23 cellular contexts compared by ENCODE assay signal in genomic region chr22:31474743-31475142, GRCh38. TPM values are rescaled to one million over a fixed set of nuclear protein-coding genes. Genes with fewer than 3 reads are reported as not detected.
DNase-seq lines count a peak whose midpoint lies in the region; ATAC-seq and TF ChIP-seq lines count a peak whose summit lies in the region.
"Had no signal": no experiment of that assay in that cellular context is flagged by ENCODE, and none has a peak within 500 bp of the region (broad histone marks: within the 10 kb centered on the region; RNA-seq: fewer than 3 reads in every experiment).

No MANE protein-coding gene starts in this region.

- no peak overlapping the region for H3K27ac ChIP-seq in esophagus muscularis mucosa (replicated peaks in 1 of 4)
- H3K27ac ChIP-seq: tibial artery had no signal

- intact Hi-C loops in esophagus muscularis mucosa (cut with DNase I): no loop called here

- H3K4me3 Mint-ChIP-seq in immature natural killer cell: no peak overlapping the region
- H3K4me3 Mint-ChIP-seq: activated CD4-positive, alpha-beta T cell treated with anti-CD3 and anti-CD28 coated beads for 36 hours; activated naive CD4-positive, alpha-beta T cell treated with anti-CD3 and anti-CD28 coated beads, Interleukin-2, amount 50 U/mL, for 24 hours; activated T-cell treated with anti-CD3 and anti-CD28 coated beads, Interleukin-2, amount 50 U/mL, for 72 hours; brain; mesothelial cell of epicardium; nephron had no signal

- peak; percentile 52 for DNase-seq in BJ (ENCODE audit: low read depth)
- DNase-seq in adipocyte (ENCODE audit: low read depth): peak; percentile 95
- peak; percentile 65 for DNase-seq in fibroblast of mammary gland (ENCODE audit: low read depth)
- peak; percentile 80 for DNase-seq in renal cortical epithelial cell (ENCODE audit: low read depth)
- no peak for DNase-seq in esophagus muscularis mucosa (ENCODE audit: extremely low spot score)
- DNase-seq in ecto neural progenitor cell (ENCODE audit: low spot score): no peak
- DNase-seq in immature natural killer cell: no peak
- DNase-seq: activated CD4-positive, alpha-beta T cell treated with anti-CD3 and anti-CD28 coated beads for 36 hours; activated T-cell treated with anti-CD3 and anti-CD28 coated beads, Interleukin-2, amount 50 U/mL, for 72 hours; BE2C; dermis blood vessel endothelial cell; NCI-H1417 treated with DMSO at 0.1 percent for 48 hours; NCI-H69; stimulated activated CD4-positive, alpha-beta T cell treated with anti-CD3 and anti-CD28 coated beads, Interleukin-2, amount 100 ng/mL, for 24 hours; stimulated activated naive CD4-positive, alpha-beta T cell; tibial artery had no signal

- H3K9me3 ChIP-seq in adipocyte (ENCODE audit: control insufficient read depth, low read length): no peaks in the 10 kb centered on the region
- no peaks in the 10 kb centered on the region for H3K9me3 ChIP-seq in esophagus muscularis mucosa
- H3K9me3 ChIP-seq: BE2C, tibial artery had no signal

- peaks cover 3 to 10% (median 10%) of the 10 kb centered on the region in 3 donors for H3K36me3 Mint-ChIP-seq in immature natural killer cell

- peaks cover 0 to under 1% (median 0%) of the 10 kb centered on the region in 3 donors for H3K27me3 Mint-ChIP-seq in immature natural killer cell (ENCODE audit: low read depth in 3 of 3)
- H3K27me3 Mint-ChIP-seq: activated CD4-positive, alpha-beta T cell treated with anti-CD3 and anti-CD28 coated beads for 36 hours; activated naive CD4-positive, alpha-beta T cell treated with anti-CD3 and anti-CD28 coated beads, Interleukin-2, amount 50 U/mL, for 24 hours; brain had no signal

- no peak for TF ChIP-seq CTCF in BJ (IDR thresholded peaks at IDR 0.05; ENCODE audit: insufficient read depth, low read depth, low read length)
- TF ChIP-seq CTCF in fibroblast of mammary gland (conservative IDR thresholded peaks at IDR 0.05; ENCODE audit: control insufficient read depth, insufficient read depth, low read depth, low read length): no peak
- TF ChIP-seq CTCF in esophagus muscularis mucosa (IDR thresholded peaks at IDR 0.05): no peak

- H3K4me3 ChIP-seq in BJ (ENCODE audit: low read depth, low read length) (no peak overlapping the region), adipocyte (ENCODE audit: low read length) (peak overlapping the region; percentile 23), fibroblast of mammary gland (ENCODE audit: control insufficient read depth, low read depth, low read length) (no peak overlapping the region), esophagus muscularis mucosa (no peak overlapping the region)
- H3K4me3 ChIP-seq: tibial artery had no signal

- no peaks in the 10 kb centered on the region for H3K9me3 Mint-ChIP-seq in immature natural killer cell
- H3K9me3 Mint-ChIP-seq: activated naive CD4-positive, alpha-beta T cell treated with anti-CD3 and anti-CD28 coated beads, Interleukin-2, amount 50 U/mL, for 24 hours; activated T-cell treated with anti-CD3 and anti-CD28 coated beads, Interleukin-2, amount 50 U/mL, for 72 hours; brain; mesothelial cell of epicardium; nephron had no signal

- CTCF ChIA-PET in BJ (lab: Yijun Ruan, JAX): no interaction called here

- TF ChIP-seq POLR2A in esophagus muscularis mucosa (IDR thresholded peaks at IDR 0.05; ENCODE audit: low read depth): no peak

- POLR2A ChIA-PET in BJ (lab: Charles Lee): no interaction called here

- H3K4me1 Mint-ChIP-seq in immature natural killer cell: peaks cover 5 to 32% of the 10 kb centered on the region in 2 donors
- H3K4me1 Mint-ChIP-seq: brain, nephron had no signal

- no peak overlapping the region for H3K27ac Mint-ChIP-seq in immature natural killer cell
- H3K27ac Mint-ChIP-seq: activated CD4-positive, alpha-beta T cell treated with anti-CD3 and anti-CD28 coated beads for 36 hours; activated naive CD4-positive, alpha-beta T cell treated with anti-CD3 and anti-CD28 coated beads, Interleukin-2, amount 50 U/mL, for 24 hours; brain; mesothelial cell of epicardium; nephron had no signal

- no peak for TF ChIP-seq EP300 in esophagus muscularis mucosa (IDR thresholded peaks at IDR 0.05)

- 86% methylated on average over 2 of the region's 2 CpGs for WGBS in esophagus muscularis mucosa

- H3K27me3 ChIP-seq in BJ (ENCODE audit: control insufficient read depth, insufficient read depth, low read length) (no peaks in the 10 kb centered on the region), adipocyte (replicated peaks; ENCODE audit: control insufficient read depth, insufficient read depth, low read length) (no peaks in the 10 kb centered on the region), esophagus muscularis mucosa (no peaks in the 10 kb centered on the region)
- H3K27me3 ChIP-seq: BE2C, tibial artery had no signal

- H3K36me3 ChIP-seq in BJ (ENCODE audit: control insufficient read depth, insufficient read depth, low read length): peaks cover 1% of the 10 kb centered on the region; the same call in 1 of the 2 replicates
- H3K36me3 ChIP-seq in adipocyte (ENCODE audit: control insufficient read depth, insufficient read depth, low read length, severe bottlenecking): peaks cover 42% of the 10 kb centered on the region
- H3K36me3 ChIP-seq in esophagus muscularis mucosa: peaks cover 0 to 51% (median 34%) of the 10 kb centered on the region in 4 donors

- H3K4me1 ChIP-seq in adipocyte (ENCODE audit: control insufficient read depth, insufficient read depth, low read length) (peaks cover 32% of the 10 kb centered on the region), esophagus muscularis mucosa (peaks cover 0 to 6% (median 2%) of the 10 kb centered on the region in 4 donors)
- H3K4me1 ChIP-seq: BE2C, tibial artery had no signal

- no peak for ATAC-seq in HG02938 (IDR thresholded peaks at IDR 0.05; ENCODE audit: unreplicated experiment)
- ATAC-seq: activated CD4-positive, alpha-beta T cell treated with anti-CD3 and anti-CD28 coated beads for 36 hours; activated T-cell treated with anti-CD3 and anti-CD28 coated beads, Interleukin-2, amount 50 U/mL, for 72 hours; left lobe of liver; Right ventricle myocardium inferior had no signal

- peak overlapping the region; percentile 27 for H3K9ac ChIP-seq in adipocyte (ENCODE audit: low read length)

RNA-seq across cellular contexts. Expression of gene EIF4ENIF1, which starts 14.9 kb away (rescaled TPM):
- polyA plus RNA-seq in BJ (2011; rRNA removed): 16.9 and 20.4 TPM in 2 replicates
- 18.9 and 27.2 TPM in 2 replicates for polyA minus RNA-seq in BJ (2011; rRNA and poly(A)+ RNA removed)
- total RNA-seq in renal cortical epithelial cell: 7.1 and 19.1 TPM in 2 replicates
- 10 to 100 TPM; 23.8 to 51.4 (median 25.0) TPM for total RNA-seq in esophagus muscularis mucosa
- polyA plus RNA-seq in immature natural killer cell: 10 to 100 TPM in 1 of 3 donors, 1 to 10 TPM in 2; 6.9 to 21.1 (median 9.7) TPM

RNA-seq across cellular contexts. Expression of gene SFI1, which starts 21.6 kb away (rescaled TPM):
- 5.0 and 7.1 TPM in 2 replicates for polyA plus RNA-seq in BJ (2011; rRNA removed)
- polyA minus RNA-seq in BJ (2011; rRNA and poly(A)+ RNA removed): 8.3 and 12.1 TPM in 2 replicates
- total RNA-seq in renal cortical epithelial cell: 12.3 and 20.2 TPM in 2 replicates
- total RNA-seq in esophagus muscularis mucosa: 10 to 100 TPM in 3 of 4 donors, 1 to 10 TPM in 1; 9.4 to 21.1 (median 15.4) TPM
- 10 to 100 TPM in 2 of 3 donors, 1 to 10 TPM in 1; 4.2 to 31.5 (median 11.1) TPM for polyA plus RNA-seq in immature natural killer cell

Comparison
In these comparisons a context has a peak if more than half of its experiments do, and no peak if none do; other contexts are left out.
1. DNase-seq: peak in BJ (single experiment), adipocyte (single experiment), fibroblast of mammary gland (single experiment) and renal cortical epithelial cell (single experiment); none in esophagus muscularis mucosa (single experiment), ecto neural progenitor cell (single experiment) and immature natural killer cell (0 of 3).